35 cellular contexts compared by ENCODE assay signal in genomic region chr18:10687161-10687925, GRCh38.
DNase-seq lines count a peak whose midpoint lies in the region; ATAC-seq, FAIRE-seq and TF ChIP-seq lines count a peak whose summit lies in the region.
"Had no signal": no experiment of that assay in that cellular context is flagged by ENCODE, and none has a peak within 500 bp of the region (broad histone marks: within the 10 kb centered on the region; RNA-seq: fewer than 3 reads in every experiment).

No MANE protein-coding gene starts in this region.

- H3K4me3 ChIP-seq in right lobe of liver, result no peak overlapping the region
- H3K4me3 ChIP-seq: heart right ventricle, lung, mucosa of descending colon, transverse colon had no signal

- peak; percentile 24 for DNase-seq in NCI-H345 (lab: John Stamatoyannopoulos, UW)
- no peak for DNase-seq in NCI-H345 treated with DMSO at 0.1 percent for 48 hours (lab: John Stamatoyannopoulos, UW; ENCODE audit: unreplicated experiment)
- DNase-seq in NCI-H2171 (lab: John Stamatoyannopoulos, UW), result peak; percentile 43
- DNase-seq in epithelial cell of prostate (ENCODE audit: low read depth, low spot score), result peak; percentile 44
- DNase-seq in urothelium cell line (ENCODE audit: low spot score), result peak; percentile 90
- no peak for DNase-seq in omental fat pad (ENCODE audit: low spot score)
- no peak for DNase-seq in right lobe of liver
- DNase-seq: activated CD4-positive, alpha-beta T cell treated with anti-CD3 and anti-CD28 coated beads, Interleukin-2, amount 50 U/mL, for 1 hour; activated CD4-positive, CD25-positive, alpha-beta regulatory T cell; activated gamma-delta T cell; activated naive CD8-positive, alpha-beta T cell treated with anti-CD3 and anti-CD28 coated beads, Interleukin-2, amount 10 ng/mL, durations not matched to agents 7 days and 5 days; activated T-cell treated with anti-CD3 and anti-CD28 coated beads, Interleukin-2, amount 50 U/mL, for 1 hour; aorta; Calu3; cortex of kidney; DND-41; effector memory CD4-positive, alpha-beta T cell; foreskin fibroblast; H7; heart right ventricle; KG1; mucosa of descending colon; NCI-H1436 treated with DMSO at 0.1 percent for 48 hours; NCI-H2081 treated with DMSO at 0.1 percent for 48 hours; NCI-H510A; PC-3; SK-N-SH; transverse colon had no signal

- H3K4me1 ChIP-seq in right lobe of liver, result no peaks in the 10 kb centered on the region
- H3K4me1 ChIP-seq: heart right ventricle, transverse colon had no signal

- H3K27me3 ChIP-seq in right lobe of liver, result no peaks in the 10 kb centered on the region
- H3K27me3 ChIP-seq: heart right ventricle, transverse colon had no signal

- peak; percentile 95 for FAIRE-seq in urothelium cell line (lab: Jason Lieb, UNC)
- FAIRE-seq: TTC549 had no signal

- ATAC-seq in GM21737 (IDR thresholded peaks at IDR 0.05; ENCODE audit: unreplicated experiment), result no peak
- no peak for ATAC-seq in omental fat pad (ENCODE audit: low FRiP score)
- no peak for ATAC-seq in right lobe of liver
- ATAC-seq: heart right ventricle; mucosa of descending colon; natural killer cell treated with Interleukin-12 subunit alpha and Interleukin-12 subunit beta and Interleukin-15 and Interleukin-18, amount 100 ng/mL, for 72 hours; PC-3; Right ventricle myocardium inferior; stimulated activated memory B cell treated with anti-CD40 and anti-IgM and Interleukin-4, amounts not matched to agents 10 μg/mL and 1 μg/mL and 100 μg/mL, for 72 hours had no signal

- intact Hi-C loops in right lobe of liver (cut with DNase I), result loop anchor here in 1 of 2 donors (10.0 kb wide), 1 partner anchor 57 kb away; no protein-coding TSS in a partner anchor

- no peaks in the 10 kb centered on the region for H3K36me3 ChIP-seq in right lobe of liver
- H3K36me3 ChIP-seq: heart right ventricle, transverse colon had no signal

- no peaks in the 10 kb centered on the region for H3K9me3 ChIP-seq in right lobe of liver
- H3K9me3 ChIP-seq: heart right ventricle, mucosa of descending colon, SK-N-SH, transverse colon had no signal

- H3K27ac ChIP-seq in epithelial cell of prostate (no peak overlapping the region), right lobe of liver (no peak overlapping the region)
- H3K27ac ChIP-seq: C4-2B, heart right ventricle, transverse colon had no signal

- TF ChIP-seq POLR2A in right lobe of liver (IDR thresholded peaks at IDR 0.05), result no peak

- TF ChIP-seq CTCF in omental fat pad (IDR thresholded peaks at IDR 0.05) (no peak), right lobe of liver (IDR thresholded peaks at IDR 0.05) (no peak)

- WGBS in right lobe of liver (ENCODE audit: insufficient coverage, low coverage, low lambda C conversion rate, missing lambda C conversion rate), result 82% methylated on average over 7 of the region's 8 CpGs

Comparison
In these comparisons a context has a peak if more than half of its experiments do, and no peak if none do; other contexts are left out.
1. DNase-seq: peak in NCI-H345 (single experiment), NCI-H2171 (single experiment), epithelial cell of prostate (single experiment) and urothelium cell line (single experiment); none in NCI-H345 treated with DMSO at 0.1 percent for 48 hours (single experiment), omental fat pad (single experiment) and right lobe of liver (0 of 3).